1 cellular context compared by ENCODE assay signal in genomic region chr12:119839201-119839600, GRCh38.
A peak's percentile ranks its signal among the peaks of the same experiment; 100 is the strongest.
TF ChIP-seq lines count a peak whose summit lies in the region.

No MANE protein-coding gene starts in this region.

TF ChIP-seq in HepG2, 621 proteins besides CTCF, POLR2A, EP300 and RAD21 (continued from another document):
- TF ChIP-seq MAFK (conservative IDR thresholded peaks at IDR 0.05 in 1 of 2, IDR thresholded peaks at IDR 0.05 in 1 of 2; ENCODE audit: low read length in 2 of 2) (peak; percentile 5 to 62; a peak in 2 of 4 replicates), ZNF362 (CRISPR knock-in tag; IDR thresholded peaks at IDR 0.05; ENCODE audit: borderline replicate concordance) (no peak), MAFF (IDR thresholded peaks at IDR 0.05; ENCODE audit: low read depth, low read length) (0 out of 2 replicates have a peak, but pooled peaks have one; percentile 20)
